23 cellular contexts compared by ENCODE assay signal in genomic region chr9:118281787-118282186, GRCh38.
"Had no signal": no experiment of that assay in that cellular context is flagged by ENCODE, and none has a peak within 500 bp of the region (broad histone marks: within the 10 kb centered on the region; RNA-seq: fewer than 3 reads in every experiment).

No MANE protein-coding gene starts in this region.

- H3K27ac ChIP-seq: cardiac muscle cell had no signal

- H3K27me3 ChIP-seq: cardiac muscle cell had no signal

- DNase-seq: activated B cell treated with CpG ODN at 0.5 μM for 24 hours; activated CD4-positive, alpha-beta T cell treated with anti-CD3 and anti-CD28 coated beads for 1 hour; activated CD4-positive, alpha-beta T cell treated with anti-CD3 and anti-CD28 coated beads, Interleukin-2, amount 10 ng/mL, durations not matched to agents 24 days and 14 days; activated CD4-positive, alpha-beta T cell treated with anti-CD3 and anti-CD28 coated beads, Interleukin-2, amount 50 U/mL, for 48 hours; activated CD8-positive, alpha-beta memory T cell treated with anti-CD3 and anti-CD28 coated beads, Interleukin-2, amount 10 ng/mL, durations not matched to agents 7 days and 5 days; activated effector memory CD4-positive, alpha-beta T cell treated with anti-CD3 and anti-CD28 coated beads, Interleukin-2, amount 50 U/mL, for 16 hours; activated naive CD4-positive, alpha-beta T cell treated with Interleukin-2 at 50 U/mL for 16 hours; activated naive CD8-positive, alpha-beta T cell treated with anti-CD3 and anti-CD28 coated beads, Interleukin-2, amount 50 U/mL, for 24 hours; activated T-cell treated with anti-CD3 and anti-CD28 coated beads, Interleukin-2, amount 50 U/mL, for 4 hours; amniotic stem cell; Karpas-422; NCI-H1048; NCI-H146; NCI-H2029; NCI-H2227 treated with DMSO at 0.1 percent for 48 hours; NCI-H526; NCI-H82; PC-3; SHP77; T-helper 9 cell had no signal

- H3K36me3 ChIP-seq: cardiac muscle cell had no signal

- H3K4me3 ChIP-seq: cardiac muscle cell, K562 had no signal

- ATAC-seq: activated CD8-positive, alpha-beta memory T cell treated with anti-CD3 and anti-CD28 coated beads, Interleukin-2, amount 10 ng/mL, durations not matched to agents 7 days and 5 days; activated naive CD4-positive, alpha-beta T cell treated with anti-CD3 and anti-CD28 coated beads, Interleukin-2, amount 50 U/mL, for 72 hours; activated naive CD8-positive, alpha-beta T cell treated with anti-CD3 and anti-CD28 coated beads, Interleukin-2, amount 50 U/mL, for 24 hours; activated T-cell treated with anti-CD3 and anti-CD28 coated beads, Interleukin-2, amount 50 U/mL, for 4 hours; K562; PC-3 had no signal
